Comparison of ENCODE assay signal across 9 cellular contexts in genomic region chr11:662689-663274, GRCh38. TPM values are rescaled to one million over a fixed set of nuclear protein-coding genes. Genes with fewer than 3 reads are reported as not detected.
DNase-seq lines count a peak whose midpoint lies in the region; ATAC-seq and TF ChIP-seq lines count a peak whose summit lies in the region.
"Had no signal": no experiment of that assay in that cellular context is flagged by ENCODE, and none has a peak within 500 bp of the region (broad histone marks: within the 10 kb centered on the region; RNA-seq: fewer than 3 reads in every experiment).

No MANE protein-coding gene starts in this region.

- H3K4me1 ChIP-seq in testis = peaks cover 15% of the 10 kb centered on the region

- H3K27ac ChIP-seq in testis = no peak overlapping the region
- H3K27ac ChIP-seq: skin epidermis had no signal

- no peak for ATAC-seq in GM18907 (IDR thresholded peaks at IDR 0.05; ENCODE audit: unreplicated experiment)

- 60 to 91% methylated on average over 5 to 15 of the region's 15 CpGs for whole genome bisulfite sequencing in testis, 2 donors

- TF ChIP-seq POLR2A in testis (IDR thresholded peaks at IDR 0.05) = no peak

- no peaks in the 10 kb centered on the region for H3K9me3 ChIP-seq in testis

- DNase-seq in DMS153 (lab: John Stamatoyannopoulos, UW) = peak; percentile 2
- peak; percentile 92 for DNase-seq in HuH-7 (ENCODE audit: low spot score)
- peak; percentile 7 for DNase-seq in effector CD8-positive, alpha-beta T cell (lab: John Stamatoyannopoulos, UW)
- DNase-seq in medulla oblongata (ENCODE audit: extremely low spot score) = peak; percentile 66
- DNase-seq in testis = peak; percentile 82
- no peak for DNase-seq in GOT3 (lab: John Stamatoyannopoulos, UW)

- H3K36me3 ChIP-seq in testis (ENCODE audit: low read depth, missing control alignments) = no peaks in the 10 kb centered on the region

- H3K4me3 ChIP-seq in WI38 (ENCODE audit: low read depth, low read length) (no peak overlapping the region), testis (no peak overlapping the region)
- H3K4me3 ChIP-seq: skin epidermis had no signal

- intact Hi-C loops in testis (cut with DNase I; ENCODE audit: low total_unique reads) = no loop called here

- TF ChIP-seq CTCF in WI38 (IDR thresholded peaks at IDR 0.05; ENCODE audit: low read depth, low read length) (peak; percentile 56), testis (IDR thresholded peaks at IDR 0.05) (peak; percentile 66 to 82 (median 75))

- no peaks in the 10 kb centered on the region for H3K27me3 ChIP-seq in testis

RNA-seq across cellular contexts. Expression of gene DRD4, which starts 25.7 kb away (rescaled TPM):
- total RNA-seq in testis = 1 to 10 TPM; 2.0 to 3.3 TPM
- polyA plus RNA-seq in testis (ENCODE audit: insufficient read depth, low read depth, low replicate concordance) = 1.5 TPM

RNA-seq across cellular contexts. Expression of gene DEAF1, which starts 32.2 kb away (rescaled TPM):
- total RNA-seq in testis = 100 to 1,000 TPM in 1 of 2 donors, 10 to 100 TPM in 1; 82.5 to 116 TPM
- 47.9 TPM for polyA plus RNA-seq in testis (ENCODE audit: insufficient read depth, low read depth, low replicate concordance)

RNA-seq across cellular contexts. Expression of gene TMEM80, which starts 32.8 kb away (rescaled TPM):
- 10 to 100 TPM; 72.8 to 74.5 TPM for total RNA-seq in testis
- 38.9 TPM for polyA plus RNA-seq in testis (ENCODE audit: insufficient read depth, low read depth, low replicate concordance)

RNA-seq across cellular contexts. Expression of gene SCT, which starts 35.8 kb away (rescaled TPM):
- total RNA-seq in testis = 1 to 10 TPM; 3.4 to 9.3 TPM
- polyA plus RNA-seq in testis (ENCODE audit: insufficient read depth, low read depth, low replicate concordance) = 1.5 TPM

RNA-seq across cellular contexts. Expression of gene CDHR5, which starts 38.0 kb away (rescaled TPM):
- total RNA-seq in testis = under 1 TPM; 0.12 to 0.63 TPM
- polyA plus RNA-seq in testis (ENCODE audit: insufficient read depth, low read depth, low replicate concordance) = 2.3 TPM
